13 cellular contexts compared by ENCODE assay signal in genomic region chr3:129793356-129793755, GRCh38.
DNase-seq lines count a peak whose midpoint lies in the region; ATAC-seq, FAIRE-seq and TF ChIP-seq lines count a peak whose summit lies in the region.
"Had no signal": no experiment of that assay in that cellular context is flagged by ENCODE, and none has a peak within 500 bp of the region (broad histone marks: within the 10 kb centered on the region; RNA-seq: fewer than 3 reads in every experiment).

No MANE protein-coding gene starts in this region.

- POLR2A ChIA-PET in PC-9 (lab: Charles Lee; ENCODE audit: unreplicated experiment), result interaction anchor here (0.5 to 1.1 kb wide), 7 partner anchors 19 to 362 kb away, joined by 3 to 9 read pairs (median 5); no protein-coding TSS in a partner anchor

- H3K4me3 ChIP-seq in PC-9 (peak overlapping the region; percentile 96), smooth muscle cell (peak overlapping the region; percentile 46), foreskin fibroblast (ENCODE audit: low read depth in 1 of 2, low read length in 2 of 2) (no peak overlapping the region)
- H3K4me3 ChIP-seq: transverse colon had no signal

- H3K4me2 ChIP-seq in PC-9 (peak overlapping the region; percentile 97), smooth muscle cell (peak overlapping the region; percentile 74)

- H3K9ac ChIP-seq in smooth muscle cell (ENCODE audit: low read depth), result peak overlapping the region; percentile 92

- CTCF ChIA-PET in PC-9 (lab: Charles Lee), result interaction anchor here (0.6 to 1.2 kb wide), 2 partner anchors 19 to 130 kb away, joined by 4 to 35 read pairs; no protein-coding TSS in a partner anchor

- H3K4me1 ChIP-seq in PC-9 (replicated peaks; ENCODE audit: insufficient read depth) (peaks cover 51% of the 10 kb centered on the region), smooth muscle cell (ENCODE audit: low read depth) (peaks cover 32% of the 10 kb centered on the region)

- intact Hi-C loops in PC-9 (cut with micrococcal nuclease; ENCODE audit: unreplicated experiment), result no loop called here

- TF ChIP-seq CTCF in PC-9 (conservative IDR thresholded peaks at IDR 0.05) (no peak), smooth muscle cell (IDR thresholded peaks at IDR 0.05; ENCODE audit: borderline replicate concordance, insufficient read depth, poor library complexity, severe bottlenecking) (no peak), foreskin fibroblast (IDR thresholded peaks at IDR 0.05; ENCODE audit: low read depth, low read length) (no peak)

- H4K20me1 ChIP-seq in PC-9 (ENCODE audit: insufficient read depth), result peaks cover 13% of the 10 kb centered on the region; the same call in 1 of the 2 replicates
- peaks cover 34% of the 10 kb centered on the region for H4K20me1 ChIP-seq in smooth muscle cell (ENCODE audit: low read depth)

- H3K27me3 ChIP-seq in PC-9 (ENCODE audit: insufficient read depth, low read depth) (no peaks in the 10 kb centered on the region), smooth muscle cell (ENCODE audit: low read depth) (no peaks in the 10 kb centered on the region)
- H3K27me3 ChIP-seq: transverse colon had no signal

- no peaks in the 10 kb centered on the region for H3K36me3 ChIP-seq in PC-9 (ENCODE audit: low read depth)
- no peaks in the 10 kb centered on the region for H3K36me3 ChIP-seq in smooth muscle cell (ENCODE audit: low read depth)
- H3K36me3 ChIP-seq: transverse colon had no signal

- DNase-seq in NCI-H1417 (lab: John Stamatoyannopoulos, UW), result peak; percentile 17 to 72 (median 36)
- no peak for DNase-seq in NCI-H1417 treated with DMSO at 0.1 percent for 48 hours (lab: John Stamatoyannopoulos, UW)
- peak in 1 of 2 experiments; percentile 86 for DNase-seq in PC-9
- DNase-seq in fibroblast of peridontal ligament (ENCODE audit: extremely low read depth), result peak; percentile 9
- no peak for DNase-seq in smooth muscle cell (lab: John Stamatoyannopoulos, UW; ENCODE audit: unreplicated experiment)
- DNase-seq in HTR-8/SVneo (ENCODE audit: insufficient read length, low spot score), result no peak
- DNase-seq in foreskin fibroblast, result no peak
- DNase-seq: activated T-cell treated with anti-CD3 and anti-CD28 coated beads, Interleukin-2, amount 50 U/mL, for 24 hours; cortex of kidney; NCI-H1436 treated with DMSO at 0.1 percent for 48 hours; transverse colon had no signal

- H2AFZ ChIP-seq in PC-9 (no peak overlapping the region), smooth muscle cell (ENCODE audit: low read depth) (no peak overlapping the region)

- 82% methylated on average over 1 of the region's 1 CpG for WGBS in smooth muscle cell (ENCODE audit: low lambda C conversion rate)

- H3F3A ChIP-seq in PC-9 (ENCODE audit: insufficient read depth, low read depth) (peaks cover 64% of the 10 kb centered on the region), smooth muscle cell (ENCODE audit: low read depth) (no peaks in the 10 kb centered on the region)

- H3K9me2 ChIP-seq in PC-9 (ENCODE audit: insufficient read depth), result no peaks in the 10 kb centered on the region

- H3K79me2 ChIP-seq in PC-9 (ENCODE audit: low read depth) (peaks cover 80% of the 10 kb centered on the region), smooth muscle cell (ENCODE audit: low read depth) (peaks cover 43% of the 10 kb centered on the region)

- ATAC-seq in GM21526 (IDR thresholded peaks at IDR 0.05; ENCODE audit: low FRiP score, unreplicated experiment), result no peak

- H3K9me3 ChIP-seq in PC-9 (ENCODE audit: insufficient read depth, low read depth), result no peaks in the 10 kb centered on the region
- no peaks in the 10 kb centered on the region for H3K9me3 ChIP-seq in smooth muscle cell (replicated peaks; ENCODE audit: low read depth)
- H3K9me3 ChIP-seq: transverse colon had no signal

- FAIRE-seq in HTR-8/SVneo (lab: Jason Lieb, UNC), result no peak
- FAIRE-seq: A204.1 had no signal

- no TSS peak for BruUV-seq in PC-9 (replicated peaks; lab: Mats Ljungman, UMichigan)

- H3K27ac ChIP-seq in PC-9 (peak overlapping the region; percentile 100), smooth muscle cell (ENCODE audit: low read depth) (peak overlapping the region; percentile 95)

Comparison
In these comparisons a context has a peak if more than half of its experiments do, and no peak if none do; other contexts are left out.
1. DNase-seq: peak in NCI-H1417 (3 of 3) and fibroblast of peridontal ligament (single experiment); none in NCI-H1417 treated with DMSO at 0.1 percent for 48 hours (single experiment), smooth muscle cell (single experiment), HTR-8/SVneo (single experiment) and foreskin fibroblast (0 of 2).
2. H3K4me3 ChIP-seq: peak in PC-9 (single experiment) and smooth muscle cell (single experiment); none in foreskin fibroblast (0 of 2).